In the genomic region with DNA sequence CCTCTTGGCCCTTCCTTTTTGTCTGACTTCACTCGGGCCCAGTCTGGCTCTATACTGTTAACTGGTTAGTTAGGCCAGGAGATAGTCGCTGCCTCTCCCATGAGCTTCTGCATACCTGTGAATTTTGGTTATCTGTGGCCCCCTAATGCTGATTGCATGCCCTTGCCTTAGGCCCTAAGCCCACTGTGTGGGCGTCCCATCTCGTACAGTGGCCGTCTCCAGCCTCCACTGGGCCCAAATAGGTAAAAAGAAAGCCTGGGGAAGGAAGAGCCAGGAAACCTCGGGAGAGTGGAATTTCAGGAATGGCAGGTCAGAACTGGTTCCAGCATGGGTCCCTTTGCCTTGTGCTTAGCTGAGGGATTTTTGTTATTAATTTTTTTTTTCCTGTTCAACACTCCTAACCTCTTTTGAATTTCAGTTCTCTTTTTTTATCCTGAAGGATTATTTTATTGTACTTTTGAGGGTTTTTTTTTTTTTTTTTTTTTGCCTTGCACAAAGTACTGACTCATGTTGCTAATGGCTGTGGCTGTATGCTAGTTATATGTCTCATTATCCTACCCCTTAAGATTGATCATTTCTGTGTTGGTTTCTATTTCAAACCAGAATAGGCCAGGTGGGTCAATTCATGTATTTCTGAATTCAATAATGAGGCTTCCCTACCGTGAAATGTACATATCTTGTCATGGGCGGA, we compare ENCODE assay signal across 8 cellular contexts. TPM values are rescaled to one million over a fixed set of nuclear protein-coding genes. Genes with fewer than 3 reads are reported as not detected.
DNase-seq lines count a peak whose midpoint lies in the region; ATAC-seq and TF ChIP-seq lines count a peak whose summit lies in the region.

No MANE protein-coding gene starts in this region.

- DNase-seq in CD4-positive, alpha-beta memory T cell, result no peak
- DNase-seq in NB4 (ENCODE audit: low read depth) (no peak), colonic mucosa (peak; percentile 31), dedifferentiated amniotic fluid mesenchymal stem cell (ENCODE audit: extremely low spot score) (no peak), COLO668 (lab: John Stamatoyannopoulos, UW; ENCODE audit: unreplicated experiment) (no peak)
- no peak for DNase-seq in natural killer cell treated with Interleukin-12 subunit alpha and Interleukin-12 subunit beta and Interleukin-15 and Interleukin-18, amount 100 ng/mL, for 72 hours (ENCODE audit: low spot score)
- no peak for DNase-seq in activated effector memory CD4-positive, alpha-beta T cell treated with Interleukin-2 at 50 U/mL for 16 hours

- peaks cover 79% of the 10 kb centered on the region for H3K4me1 ChIP-seq in CD4-positive, alpha-beta memory T cell (ENCODE audit: insufficient read depth, low read length)
- peaks cover 27% of the 10 kb centered on the region for H3K4me1 ChIP-seq in colonic mucosa

- H3K27me3 ChIP-seq in CD4-positive, alpha-beta memory T cell (ENCODE audit: insufficient read depth, low read length), result no peaks in the 10 kb centered on the region
- no peaks in the 10 kb centered on the region for H3K27me3 ChIP-seq in colonic mucosa

- H3K9me3 ChIP-seq in CD4-positive, alpha-beta memory T cell (ENCODE audit: control insufficient read depth in 1 of 2, low read length in 2 of 2), result no peaks in the 10 kb centered on the region
- H3K9me3 ChIP-seq in colonic mucosa, result no peaks in the 10 kb centered on the region

- peak overlapping the region; percentile 87 to 95 (median 91) for H3K4me3 Mint-ChIP-seq in CD4-positive, alpha-beta memory T cell
- peak overlapping the region; percentile 91 for H3K4me3 Mint-ChIP-seq in natural killer cell treated with Interleukin-12 subunit alpha and Interleukin-12 subunit beta and Interleukin-15 and Interleukin-18, amount 100 ng/mL, for 72 hours

- H3K27ac Mint-ChIP-seq in CD4-positive, alpha-beta memory T cell, result peak overlapping the region; percentile 83 to 98 (median 90)
- peak overlapping the region; percentile 82 to 85 for H3K27ac Mint-ChIP-seq in natural killer cell treated with Interleukin-12 subunit alpha and Interleukin-12 subunit beta and Interleukin-15 and Interleukin-18, amount 100 ng/mL, for 72 hours

- no peak for TF ChIP-seq POLR2A in NB4 (IDR thresholded peaks at IDR 0.05; ENCODE audit: extremely low read depth, insufficient read length)

- H3K27me3 Mint-ChIP-seq in CD4-positive, alpha-beta memory T cell, result no peaks in the 10 kb centered on the region
- no peaks in the 10 kb centered on the region for H3K27me3 Mint-ChIP-seq in natural killer cell treated with Interleukin-12 subunit alpha and Interleukin-12 subunit beta and Interleukin-15 and Interleukin-18, amount 100 ng/mL, for 72 hours

- H3K4me3 ChIP-seq in CD4-positive, alpha-beta memory T cell (ENCODE audit: low read length in 2 of 2), result no peak overlapping the region
- peak overlapping the region; percentile 43 for H3K4me3 ChIP-seq in NB4 (ENCODE audit: low read depth, low read length)
- H3K4me3 ChIP-seq in colonic mucosa, result no peak overlapping the region

- intact Hi-C loops in CD4-positive, alpha-beta memory T cell (cut with micrococcal nuclease), result loop anchor here (10.0 kb wide), 1 partner anchor 958 kb away; the partner anchor contains the start of gene SETX
- intact Hi-C loops in colonic mucosa (cut with DNase I), result no loop called here

- peak overlapping the region; percentile 76 for H3K27ac ChIP-seq in CD4-positive, alpha-beta memory T cell (ENCODE audit: low read depth, low read length)
- H3K27ac ChIP-seq in colonic mucosa, result peak overlapping the region; percentile 95

- H3K9me3 Mint-ChIP-seq in CD4-positive, alpha-beta memory T cell, result no peaks in the 10 kb centered on the region
- no peaks in the 10 kb centered on the region for H3K9me3 Mint-ChIP-seq in natural killer cell treated with Interleukin-12 subunit alpha and Interleukin-12 subunit beta and Interleukin-15 and Interleukin-18, amount 100 ng/mL, for 72 hours

- POLR2A ChIA-PET in CD4-positive, alpha-beta memory T cell (lab: Charles Lee; ENCODE audit: partially characterized antibody), result interaction anchor here (0.6 to 6.1 kb wide), 19 partner anchors 12 to 957 kb away, joined by 3 to 83 read pairs (median 5); partner anchors contain the start of gene SETX

- TF ChIP-seq CTCF in NB4 (IDR thresholded peaks at IDR 0.05; ENCODE audit: low read depth, low read length), result no peak
- no peak for TF ChIP-seq CTCF in colonic mucosa (IDR thresholded peaks at IDR 0.05)

- ATAC-seq in natural killer cell treated with Interleukin-12 subunit alpha and Interleukin-12 subunit beta and Interleukin-15 and Interleukin-18, amount 100 ng/mL, for 72 hours, result no peak
- no peak for ATAC-seq in HG02678 (IDR thresholded peaks at IDR 0.05; ENCODE audit: unreplicated experiment)

- peaks cover 2% of the 10 kb centered on the region for H3K36me3 ChIP-seq in CD4-positive, alpha-beta memory T cell (ENCODE audit: insufficient read depth, low read length)
- no peaks in the 10 kb centered on the region for H3K36me3 ChIP-seq in colonic mucosa

- H3K4me1 Mint-ChIP-seq in CD4-positive, alpha-beta memory T cell, result peaks cover 52 to 82% (median 66%) of the 10 kb centered on the region in 4 donors
- peaks cover 62 to 70% of the 10 kb centered on the region in 2 donors for H3K4me1 Mint-ChIP-seq in natural killer cell treated with Interleukin-12 subunit alpha and Interleukin-12 subunit beta and Interleukin-15 and Interleukin-18, amount 100 ng/mL, for 72 hours (ENCODE audit: low read depth in 2 of 2)

- H3K36me3 Mint-ChIP-seq in CD4-positive, alpha-beta memory T cell, result peaks cover 0 to 11% of the 10 kb centered on the region in 2 donors
- no peaks in the 10 kb centered on the region for H3K36me3 Mint-ChIP-seq in natural killer cell treated with Interleukin-12 subunit alpha and Interleukin-12 subunit beta and Interleukin-15 and Interleukin-18, amount 100 ng/mL, for 72 hours

- H3K9ac ChIP-seq in colonic mucosa (ENCODE audit: low read depth in 2 of 2, low read length in 2 of 2), result peak overlapping the region; percentile 33 to 43

- CTCF ChIA-PET in CD4-positive, alpha-beta memory T cell (lab: Charles Lee; ENCODE audit: partially characterized antibody), result interaction anchor here (0.8 to 2.1 kb wide), 6 partner anchors 8 to 103 kb away, joined by 3 to 11 read pairs (median 4); no protein-coding TSS in a partner anchor

RNA-seq across cellular contexts. Expression of gene PRRC2B, which starts 3.4 kb away (rescaled TPM):
- 100 to 1,000 TPM; 335 to 343 TPM for total RNA-seq in CD4-positive, alpha-beta memory T cell
- 10 to 100 TPM in 1 of 2 donors, 1 to 10 TPM in 1; 2.7 to 46.9 TPM for polyA plus RNA-seq in CD4-positive, alpha-beta memory T cell
- 100 to 1,000 TPM; 127 to 131 TPM for total RNA-seq in colonic mucosa
- 100 to 1,000 TPM; 122 to 246 TPM for total RNA-seq in natural killer cell treated with Interleukin-12 subunit alpha and Interleukin-12 subunit beta and Interleukin-15 and Interleukin-18, amount 100 ng/mL, for 72 hours
